ENCODE assay signal across 9 cellular contexts in genomic region chr3:107065094-107065861, GRCh38.
DNase-seq lines count a peak whose midpoint lies in the region; ATAC-seq and TF ChIP-seq lines count a peak whose summit lies in the region.
"Had no signal": no experiment of that assay in that cellular context is flagged by ENCODE, and none has a peak within 500 bp of the region (broad histone marks: within the 10 kb centered on the region; RNA-seq: fewer than 3 reads in every experiment).

No MANE protein-coding gene starts in this region.

- no peak overlapping the region for H3K4me3 Mint-ChIP-seq in T-helper 1 cell treated with Interleukin-12 subunit alpha and Interleukin-12 subunit beta and Interleukin-4 antibody, amounts not matched to agents 30 μg/mL and 1 μg/mL, for 36 hours
- no peak overlapping the region for H3K4me3 Mint-ChIP-seq in Calu3 (ENCODE audit: low read depth, unreplicated experiment)
- H3K4me3 Mint-ChIP-seq in nephron progenitor cell, result no peak overlapping the region

- H3K27me3 ChIP-seq in right atrium auricular region (no peaks in the 10 kb centered on the region), left ventricle myocardium inferior (ENCODE audit: low read depth) (no peaks in the 10 kb centered on the region), aorta (ENCODE audit: control insufficient read depth in 1 of 2, insufficient read depth in 2 of 2, low read length in 1 of 2) (no peaks in the 10 kb centered on the region)
- H3K27me3 ChIP-seq: left lung had no signal

- intact Hi-C loops in Right ventricle myocardium superior (cut with DNase I), result no loop called here
- intact Hi-C loops in left ventricle myocardium inferior (cut with micrococcal nuclease), result loop anchor here (10.0 kb wide), 1 partner anchor 240 kb away; no protein-coding TSS in a partner anchor
- intact Hi-C loops in aorta (cut with DNase I), result loop anchor here in 1 of 2 donors (5.0 kb wide), 1 partner anchor 448 kb away; no protein-coding TSS in a partner anchor
- intact Hi-C loops in Calu3 (cut with micrococcal nuclease; ENCODE audit: unreplicated experiment), result loop anchor here (10.0 kb wide), 3 partner anchors 340 to 1380 kb away; no protein-coding TSS in a partner anchor

- H3K9me3 ChIP-seq in right atrium auricular region, result no peaks in the 10 kb centered on the region
- no peaks in the 10 kb centered on the region for H3K9me3 ChIP-seq in left ventricle myocardium inferior (replicated peaks)
- no peaks in the 10 kb centered on the region for H3K9me3 ChIP-seq in aorta (ENCODE audit: control insufficient read depth, low read length)
- H3K9me3 ChIP-seq: left lung had no signal

- BruUV-seq in Calu3 (replicated peaks; lab: Mats Ljungman, UMichigan), result no TSS peak

- 23% methylated on average over 13 of the region's 13 CpGs for WGBS in aorta, 2 donors

- H3K36me3 ChIP-seq in right atrium auricular region (no peaks in the 10 kb centered on the region), left ventricle myocardium inferior (no peaks in the 10 kb centered on the region), aorta (ENCODE audit: control insufficient read depth in 1 of 2, insufficient read depth in 2 of 2, low read length in 1 of 2) (no peaks in the 10 kb centered on the region)
- H3K36me3 ChIP-seq: left lung had no signal

- peaks cover 4% of the 10 kb centered on the region for H3K9me3 Mint-ChIP-seq in T-helper 1 cell treated with Interleukin-12 subunit alpha and Interleukin-12 subunit beta and Interleukin-4 antibody, amounts not matched to agents 30 μg/mL and 1 μg/mL, for 36 hours
- no peaks in the 10 kb centered on the region for H3K9me3 Mint-ChIP-seq in Calu3 (ENCODE audit: low read depth, unreplicated experiment)
- no peaks in the 10 kb centered on the region for H3K9me3 Mint-ChIP-seq in nephron progenitor cell

- no peak for DNase-seq in Right ventricle myocardium superior
- DNase-seq in right atrium auricular region (ENCODE audit: low spot score), result no peak
- no peak for DNase-seq in left ventricle myocardium inferior
- no peak for DNase-seq in aorta
- DNase-seq in Calu3, result no peak
- no peak for DNase-seq in nephron progenitor cell

- CTCF ChIA-PET in Calu3 (lab: Charles Lee), result interaction anchor here (1.0 kb wide), 1 partner anchor 732 kb away, joined by 3 read pairs; no protein-coding TSS in a partner anchor

- no peak overlapping the region for H3K4me3 ChIP-seq in right atrium auricular region
- H3K4me3 ChIP-seq in left ventricle myocardium inferior, result no peak overlapping the region
- H3K4me3 ChIP-seq in aorta (ENCODE audit: low read length in 2 of 2), result no peak overlapping the region
- H3K4me3 ChIP-seq: left lung had no signal

- H3K27ac ChIP-seq in right atrium auricular region (no peak overlapping the region), left ventricle myocardium inferior (replicated peaks) (peak overlapping the region; percentile 26), aorta (ENCODE audit: low read depth in 1 of 2, low read length in 2 of 2) (no peak overlapping the region)
- H3K27ac ChIP-seq: left lung had no signal

- peak overlapping the region; percentile 33 for H3K27ac Mint-ChIP-seq in T-helper 1 cell treated with Interleukin-12 subunit alpha and Interleukin-12 subunit beta and Interleukin-4 antibody, amounts not matched to agents 30 μg/mL and 1 μg/mL, for 36 hours
- H3K27ac Mint-ChIP-seq in Calu3 (ENCODE audit: unreplicated experiment), result no peak overlapping the region
- no peak overlapping the region for H3K27ac Mint-ChIP-seq in nephron progenitor cell

- ATAC-seq in Right ventricle myocardium superior (ENCODE audit: poor library complexity) (peak; percentile 41), aorta (ENCODE audit: low FRiP score) (peak; percentile 17), GM21526 (IDR thresholded peaks at IDR 0.05; ENCODE audit: low FRiP score, unreplicated experiment) (no peak)

- H3K27me3 Mint-ChIP-seq in T-helper 1 cell treated with Interleukin-12 subunit alpha and Interleukin-12 subunit beta and Interleukin-4 antibody, amounts not matched to agents 30 μg/mL and 1 μg/mL, for 36 hours (ENCODE audit: low read depth), result peaks cover 4% of the 10 kb centered on the region
- H3K27me3 Mint-ChIP-seq in Calu3 (ENCODE audit: unreplicated experiment) (no peaks in the 10 kb centered on the region), nephron progenitor cell (ENCODE audit: low read depth, poor library complexity) (peaks cover 2% of the 10 kb centered on the region)

- H3K36me3 Mint-ChIP-seq in T-helper 1 cell treated with Interleukin-12 subunit alpha and Interleukin-12 subunit beta and Interleukin-4 antibody, amounts not matched to agents 30 μg/mL and 1 μg/mL, for 36 hours (ENCODE audit: low read depth), result no peaks in the 10 kb centered on the region
- H3K36me3 Mint-ChIP-seq in Calu3 (ENCODE audit: insufficient read depth, unreplicated experiment) (no peaks in the 10 kb centered on the region), nephron progenitor cell (ENCODE audit: low read depth) (no peaks in the 10 kb centered on the region)

- peaks cover 9% of the 10 kb centered on the region for H3K4me1 Mint-ChIP-seq in T-helper 1 cell treated with Interleukin-12 subunit alpha and Interleukin-12 subunit beta and Interleukin-4 antibody, amounts not matched to agents 30 μg/mL and 1 μg/mL, for 36 hours (ENCODE audit: low read depth)
- H3K4me1 Mint-ChIP-seq in Calu3 (ENCODE audit: low read depth, unreplicated experiment), result peaks cover 37% of the 10 kb centered on the region
- H3K4me1 Mint-ChIP-seq in nephron progenitor cell, result peaks cover 29% of the 10 kb centered on the region

- TF ChIP-seq CTCF in right atrium auricular region (IDR thresholded peaks at IDR 0.05) (no peak), left ventricle myocardium inferior (IDR thresholded peaks at IDR 0.05; ENCODE audit: borderline replicate concordance) (no peak), Calu3 (IDR thresholded peaks at IDR 0.05; ENCODE audit: unreplicated experiment) (no peak), nephron progenitor cell (IDR thresholded peaks at IDR 0.05) (no peak)

- peaks cover 0 to 24% of the 10 kb centered on the region in 2 donors for H3K4me1 ChIP-seq in right atrium auricular region
- H3K4me1 ChIP-seq in left ventricle myocardium inferior, result peaks cover 41% of the 10 kb centered on the region
- peaks cover 2 to 5% of the 10 kb centered on the region in 2 donors for H3K4me1 ChIP-seq in aorta (ENCODE audit: control insufficient read depth in 1 of 2, insufficient read depth in 2 of 2, low read length in 2 of 2)
- H3K4me1 ChIP-seq: left lung had no signal
